Comparison of ENCODE assay signal across 26 cellular contexts in genomic region chr17:79012563-79013134, GRCh38. TPM values are rescaled to one million over a fixed set of nuclear protein-coding genes. Genes with fewer than 3 reads are reported as not detected.
"Had no signal": no experiment of that assay in that cellular context is flagged by ENCODE, and none has a peak within 500 bp of the region (broad histone marks: within the 10 kb centered on the region; RNA-seq: fewer than 3 reads in every experiment).

No MANE protein-coding gene starts in this region.

- H3K4me3 ChIP-seq: breast epithelium, colonic mucosa, dorsolateral prefrontal cortex, heart right ventricle, mucosa of descending colon had no signal

- H3K27ac Mint-ChIP-seq: activated CD4-positive, alpha-beta T cell treated with anti-CD3 and anti-CD28 coated beads, Interleukin-2, amount 10 ng/mL, durations not matched to agents 7 days and 5 days; activated CD8-positive, alpha-beta T cell treated with anti-CD3 and anti-CD28 coated beads, Interleukin-2, amount 10 ng/mL, durations not matched to agents 7 days and 5 days; activated naive CD8-positive, alpha-beta T cell treated with anti-CD3 and anti-CD28 coated beads, Interleukin-2, amount 10 ng/mL, durations not matched to agents 7 days and 5 days; activated T-cell treated with anti-CD3 and anti-CD28 coated beads, Interleukin-2, amount 50 U/mL, for 24 hours; activated T-helper 2 cell treated with anti-CD3 and anti-CD28 coated beads, Interferon-gamma antibody, Interleukin-2, Interleukin-4, amounts not matched to agents 10 μg/mL and 5 μg/mL and 100 μg/mL, durations not matched to agents 14 hours and 24 hours and 36 hours; stimulated activated naive B cell treated with anti-CD40 and anti-IgM and Interleukin-4, amounts not matched to agents 10 μg/mL and 1 μg/mL and 100 μg/mL, for 72 hours had no signal

- H3K27me3 Mint-ChIP-seq: activated T-cell treated with anti-CD3 and anti-CD28 coated beads, Interleukin-2, amount 50 U/mL, for 24 hours had no signal

- H3K36me3 ChIP-seq: breast epithelium, colonic mucosa had no signal

- H3K9me3 Mint-ChIP-seq: central memory CD8-positive, alpha-beta T cell had no signal

- H3K9me3 ChIP-seq: breast epithelium, colonic mucosa, heart right ventricle had no signal

- H3K36me3 Mint-ChIP-seq: naive B cell had no signal

- ATAC-seq: activated CD4-positive, CD25-positive, alpha-beta regulatory T cell treated with anti-CD3 and anti-CD28 coated beads, Interleukin-2, amount 50 U/mL, for 24 hours; activated CD8-positive, alpha-beta T cell treated with anti-CD3 and anti-CD28 coated beads, Interleukin-2, amount 10 ng/mL, durations not matched to agents 7 days and 5 days; heart right ventricle; left colon; mucosa of descending colon; sciatic nerve; stimulated activated naive B cell treated with anti-CD40 and anti-IgM and Interleukin-4, amounts not matched to agents 10 μg/mL and 1 μg/mL and 100 μg/mL, for 72 hours had no signal

- H3K27ac ChIP-seq: breast epithelium, colonic mucosa, dorsolateral prefrontal cortex, VCaP had no signal

- DNase-seq: activated CD4-positive, alpha-beta T cell treated with anti-CD3 and anti-CD28 coated beads, Interleukin-2, amount 10 ng/mL, durations not matched to agents 7 days and 5 days; activated CD8-positive, alpha-beta T cell treated with anti-CD3 and anti-CD28 coated beads, Interleukin-2, amount 10 ng/mL, durations not matched to agents 7 days and 5 days; activated naive CD4-positive, alpha-beta T cell; activated naive CD8-positive, alpha-beta T cell treated with anti-CD3 and anti-CD28 coated beads, Interleukin-2, amount 10 ng/mL, durations not matched to agents 7 days and 5 days; activated T-cell treated with anti-CD3 and anti-CD28 coated beads, Interleukin-2, amount 50 U/mL, for 24 hours; amniotic stem cell; colonic mucosa; dorsolateral prefrontal cortex; foreskin fibroblast; heart right ventricle; left colon; mucosa of descending colon; naive B cell; occipital lobe; posterior cingulate gyrus; small intestine; stimulated activated CD4-positive, alpha-beta T cell treated with anti-CD3 and anti-CD28 coated beads, Interleukin-15, amount 100 ng/mL, for 24 hours; stimulated activated naive B cell treated with anti-CD40 and anti-IgM and Interleukin-4, amounts not matched to agents 10 μg/mL and 1 μg/mL and 100 μg/mL, for 72 hours had no signal

- FAIRE-seq: keratinocyte, small intestine had no signal

- H3K27me3 ChIP-seq: breast epithelium, colonic mucosa, dorsolateral prefrontal cortex, heart right ventricle had no signal

- H3K4me3 Mint-ChIP-seq: activated CD4-positive, alpha-beta T cell treated with anti-CD3 and anti-CD28 coated beads, Interleukin-2, amount 10 ng/mL, durations not matched to agents 7 days and 5 days; activated CD8-positive, alpha-beta T cell treated with anti-CD3 and anti-CD28 coated beads, Interleukin-2, amount 10 ng/mL, durations not matched to agents 7 days and 5 days; activated naive CD8-positive, alpha-beta T cell treated with anti-CD3 and anti-CD28 coated beads, Interleukin-2, amount 10 ng/mL, durations not matched to agents 7 days and 5 days; activated T-cell treated with anti-CD3 and anti-CD28 coated beads, Interleukin-2, amount 50 U/mL, for 24 hours; central memory CD8-positive, alpha-beta T cell; stimulated activated naive B cell treated with anti-CD40 and anti-IgM and Interleukin-4, amounts not matched to agents 10 μg/mL and 1 μg/mL and 100 μg/mL, for 72 hours had no signal

RNA-seq across cellular contexts. Expression of gene C1QTNF1, which starts 11.3 kb away (rescaled TPM):
- total RNA-seq: activated CD4-positive, alpha-beta T cell treated with anti-CD3 and anti-CD28 coated beads, Interleukin-2, amount 10 ng/mL, durations not matched to agents 7 days and 5 days; activated CD8-positive, alpha-beta T cell treated with anti-CD3 and anti-CD28 coated beads, Interleukin-2, amount 10 ng/mL, durations not matched to agents 7 days and 5 days; activated naive CD8-positive, alpha-beta T cell treated with anti-CD3 and anti-CD28 coated beads, Interleukin-2, amount 10 ng/mL, durations not matched to agents 7 days and 5 days; activated T-helper 2 cell treated with anti-CD3 and anti-CD28 coated beads, Interferon-gamma antibody, Interleukin-2, Interleukin-4, amounts not matched to agents 10 μg/mL and 5 μg/mL and 100 μg/mL, durations not matched to agents 14 hours and 24 hours and 36 hours; T-helper 2 cell treated with Interferon-gamma antibody and Interleukin-4, amounts not matched to agents 100 ng/mL and 5 ng/mL, for 36 hours had no signal
